In the genomic region with DNA sequence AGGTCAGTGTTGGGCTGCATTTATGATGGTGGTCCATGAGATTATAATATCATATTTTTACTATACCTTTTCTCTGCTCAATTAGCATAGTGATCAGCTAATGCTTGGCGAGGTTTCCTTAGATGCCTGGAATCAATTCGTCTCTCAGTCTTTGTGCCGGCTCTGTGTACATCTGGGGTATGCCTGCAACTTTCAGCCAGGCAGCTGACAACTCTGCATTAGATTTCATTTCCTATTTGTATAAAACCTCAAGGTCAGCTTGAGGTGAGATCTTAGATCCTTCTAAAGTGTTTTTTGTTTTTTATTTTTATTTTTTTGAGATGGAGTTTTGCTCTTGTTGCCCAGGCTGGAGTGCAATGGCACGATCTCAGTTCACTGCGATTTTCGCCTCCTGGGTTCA, we compare ENCODE assay signal across 27 cellular contexts.
DNase-seq lines count a peak whose midpoint lies in the region; ATAC-seq and TF ChIP-seq lines count a peak whose summit lies in the region.
"Had no signal": no experiment of that assay in that cellular context is flagged by ENCODE, and none has a peak within 500 bp of the region (broad histone marks: within the 10 kb centered on the region; RNA-seq: fewer than 3 reads in every experiment).

No MANE protein-coding gene starts in this region.

- DNase-seq in NAMALWA (ENCODE audit: low spot score): peak; percentile 18
- DNase-seq in stimulated activated naive B cell treated with anti-CD40 and anti-IgM and Interleukin-4, amounts not matched to agents 10 μg/mL and 1 μg/mL and 100 μg/mL, for 72 hours: no peak
- no peak for DNase-seq in MCF 10A (ENCODE audit: unreplicated experiment)
- DNase-seq in NCI-H2081 treated with DMSO at 0.1 percent for 48 hours (lab: John Stamatoyannopoulos, UW): no peak
- DNase-seq in stimulated activated CD4-positive, alpha-beta T cell treated with anti-CD3 and anti-CD28 coated beads, Interleukin-1b, Interleukin-23, amount 100 ng/mL, for 48 hours: no peak
- DNase-seq: activated CD4-positive, alpha-beta memory T cell treated with anti-CD3 and anti-CD28 coated beads for 36 hours; activated CD4-positive, CD25-positive, alpha-beta regulatory T cell treated with anti-CD3 and anti-CD28 coated beads, Interleukin-2, amount 50 U/mL, for 72 hours; amniotic stem cell; cerebellar nuclear complex; COR-L47; glutamatergic neuron; HCEC 1CT; left ventricle myocardium superior; NCI-H1417; NCI-H2029; NCI-H524; PC-3; stimulated activated CD4-positive, alpha-beta T cell treated with anti-CD3 and anti-CD28 coated beads, Interleukin-2, amount 100 ng/mL, for 24 hours; trophoblast cell had no signal

- H3K36me3 Mint-ChIP-seq in stimulated activated naive B cell treated with anti-CD40 and anti-IgM and Interleukin-4, amounts not matched to agents 10 μg/mL and 1 μg/mL and 100 μg/mL, for 72 hours: peaks cover 0 to 17% of the 10 kb centered on the region in 2 donors
- peaks cover 6% of the 10 kb centered on the region for H3K36me3 Mint-ChIP-seq in MCF 10A (ENCODE audit: insufficient read depth, unreplicated experiment)
- H3K36me3 Mint-ChIP-seq: activated naive CD4-positive, alpha-beta T cell treated with anti-CD3 and anti-CD28 coated beads, Interleukin-2, amount 50 U/mL, for 24 hours had no signal

- CTCF ChIA-PET in MCF 10A (lab: Yijun Ruan, JAX): no interaction called here

- POLR2A ChIA-PET in MCF 10A (lab: Yijun Ruan, JAX): no interaction called here

- peaks cover 4 to 11% of the 10 kb centered on the region in 2 donors for H3K4me1 Mint-ChIP-seq in stimulated activated naive B cell treated with anti-CD40 and anti-IgM and Interleukin-4, amounts not matched to agents 10 μg/mL and 1 μg/mL and 100 μg/mL, for 72 hours
- H3K4me1 Mint-ChIP-seq in MCF 10A (ENCODE audit: insufficient read depth, unreplicated experiment): peaks cover 5% of the 10 kb centered on the region
- H3K4me1 Mint-ChIP-seq: activated naive CD4-positive, alpha-beta T cell treated with anti-CD3 and anti-CD28 coated beads, Interleukin-2, amount 50 U/mL, for 24 hours; brain had no signal

- no peaks in the 10 kb centered on the region for H3K9me3 Mint-ChIP-seq in stimulated activated naive B cell treated with anti-CD40 and anti-IgM and Interleukin-4, amounts not matched to agents 10 μg/mL and 1 μg/mL and 100 μg/mL, for 72 hours
- H3K9me3 Mint-ChIP-seq in MCF 10A (ENCODE audit: unreplicated experiment): peaks cover 6% of the 10 kb centered on the region
- H3K9me3 Mint-ChIP-seq: activated CD4-positive, alpha-beta memory T cell treated with anti-CD3 and anti-CD28 coated beads for 36 hours; activated naive CD4-positive, alpha-beta T cell treated with anti-CD3 and anti-CD28 coated beads, Interleukin-2, amount 50 U/mL, for 24 hours; T-helper 1 cell treated with Interleukin-12 subunit alpha and Interleukin-12 subunit beta and Interleukin-4 antibody, amounts not matched to agents 30 μg/mL and 1 μg/mL, for 36 hours had no signal

- no peak for TF ChIP-seq CTCF in MCF 10A (IDR thresholded peaks at IDR 0.05; ENCODE audit: unreplicated experiment)

- H3K27me3 Mint-ChIP-seq in stimulated activated naive B cell treated with anti-CD40 and anti-IgM and Interleukin-4, amounts not matched to agents 10 μg/mL and 1 μg/mL and 100 μg/mL, for 72 hours: no peaks in the 10 kb centered on the region
- no peaks in the 10 kb centered on the region for H3K27me3 Mint-ChIP-seq in MCF 10A (ENCODE audit: insufficient read depth, unreplicated experiment)
- H3K27me3 Mint-ChIP-seq: activated CD4-positive, alpha-beta memory T cell treated with anti-CD3 and anti-CD28 coated beads for 36 hours; activated naive CD4-positive, alpha-beta T cell treated with anti-CD3 and anti-CD28 coated beads, Interleukin-2, amount 50 U/mL, for 24 hours; brain had no signal

- H3K27ac Mint-ChIP-seq in stimulated activated naive B cell treated with anti-CD40 and anti-IgM and Interleukin-4, amounts not matched to agents 10 μg/mL and 1 μg/mL and 100 μg/mL, for 72 hours: no peak overlapping the region
- H3K27ac Mint-ChIP-seq in MCF 10A (ENCODE audit: low read depth, unreplicated experiment): no peak overlapping the region
- H3K27ac Mint-ChIP-seq: activated CD4-positive, alpha-beta memory T cell treated with anti-CD3 and anti-CD28 coated beads for 36 hours; activated naive CD4-positive, alpha-beta T cell treated with anti-CD3 and anti-CD28 coated beads, Interleukin-2, amount 50 U/mL, for 24 hours; brain; T-helper 1 cell treated with Interleukin-12 subunit alpha and Interleukin-12 subunit beta and Interleukin-4 antibody, amounts not matched to agents 30 μg/mL and 1 μg/mL, for 36 hours had no signal

- BruUV-seq in MCF 10A (replicated peaks; lab: Mats Ljungman, UMichigan): no TSS peak

- no peak overlapping the region for H3K4me3 Mint-ChIP-seq in stimulated activated naive B cell treated with anti-CD40 and anti-IgM and Interleukin-4, amounts not matched to agents 10 μg/mL and 1 μg/mL and 100 μg/mL, for 72 hours
- H3K4me3 Mint-ChIP-seq in MCF 10A (ENCODE audit: unreplicated experiment): no peak overlapping the region
- H3K4me3 Mint-ChIP-seq: activated CD4-positive, alpha-beta memory T cell treated with anti-CD3 and anti-CD28 coated beads for 36 hours; activated naive CD4-positive, alpha-beta T cell treated with anti-CD3 and anti-CD28 coated beads, Interleukin-2, amount 50 U/mL, for 24 hours; brain; T-helper 1 cell treated with Interleukin-12 subunit alpha and Interleukin-12 subunit beta and Interleukin-4 antibody, amounts not matched to agents 30 μg/mL and 1 μg/mL, for 36 hours had no signal

- intact Hi-C loops in MCF 10A (cut with micrococcal nuclease): no loop called here

- ATAC-seq in GM18858 (IDR thresholded peaks at IDR 0.05; ENCODE audit: unreplicated experiment): peak; percentile 60
- ATAC-seq in HG02678 (IDR thresholded peaks at IDR 0.05; ENCODE audit: unreplicated experiment): peak; percentile 58
- peak; percentile 74 to 81 for ATAC-seq in stimulated activated naive B cell treated with anti-CD40 and anti-IgM and Interleukin-4, amounts not matched to agents 10 μg/mL and 1 μg/mL and 100 μg/mL, for 72 hours (replicated peaks)
- ATAC-seq: esophagus mucosa, left ventricle myocardium superior, PC-3, Right ventricle myocardium inferior, SK-N-SH treated with all-trans-retinoic acid at 6 μM for 48 hours had no signal
